In the genomic region with DNA sequence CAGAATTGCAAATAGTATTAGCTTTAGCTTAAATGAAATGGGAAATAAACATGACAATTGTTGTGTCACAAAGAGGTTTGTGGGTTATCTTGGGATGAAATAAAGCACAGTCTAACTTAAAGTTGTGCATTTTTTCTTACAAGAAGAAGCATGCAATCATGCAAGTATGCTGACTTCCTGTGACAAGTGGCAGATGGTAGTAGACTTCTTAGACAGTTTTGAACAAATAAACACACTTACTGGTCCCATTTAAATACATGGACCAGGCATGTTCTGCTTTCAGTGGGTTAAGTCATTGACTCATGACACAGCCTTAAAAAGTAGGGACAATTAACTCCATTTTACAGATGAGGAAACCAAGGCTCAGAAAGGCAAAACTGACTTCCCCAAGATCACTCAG, we compare ENCODE assay signal across 15 cellular contexts.
"Had no signal": no experiment of that assay in that cellular context is flagged by ENCODE, and none has a peak within 500 bp of the region (broad histone marks: within the 10 kb centered on the region; RNA-seq: fewer than 3 reads in every experiment).

No MANE protein-coding gene starts in this region.

- H3K4me1 ChIP-seq: prostate gland, right lobe of liver had no signal

- H3K36me3 ChIP-seq: prostate gland, right lobe of liver had no signal

- H3K4me3 Mint-ChIP-seq: activated CD4-positive, alpha-beta memory T cell treated with anti-CD3 and anti-CD28 coated beads for 36 hours; brain; dendritic cell treated with granulocyte-macrophage colony-stimulating factor and Interleukin-4, amounts not matched to agents 40 ng/mL and 50 ng/mL, for 4 days; effector memory CD8-positive, alpha-beta T cell; nephron; type B pancreatic cell had no signal

- H3K27me3 Mint-ChIP-seq: activated CD4-positive, alpha-beta memory T cell treated with anti-CD3 and anti-CD28 coated beads for 36 hours; dendritic cell treated with granulocyte-macrophage colony-stimulating factor and Interleukin-4, amounts not matched to agents 40 ng/mL and 50 ng/mL, for 4 days had no signal

- H3K9me3 ChIP-seq: prostate gland, right lobe of liver had no signal

- ATAC-seq: effector memory CD8-positive, alpha-beta T cell; right lobe of liver had no signal

- H3K9me3 Mint-ChIP-seq: activated CD4-positive, alpha-beta memory T cell treated with anti-CD3 and anti-CD28 coated beads for 36 hours; brain; dendritic cell treated with granulocyte-macrophage colony-stimulating factor and Interleukin-4, amounts not matched to agents 40 ng/mL and 50 ng/mL, for 4 days; effector memory CD8-positive, alpha-beta T cell; nephron; type B pancreatic cell had no signal

- H3K27ac ChIP-seq: prostate gland, right lobe of liver had no signal

- H3K36me3 Mint-ChIP-seq: activated CD4-positive, alpha-beta memory T cell treated with anti-CD3 and anti-CD28 coated beads for 36 hours; brain; type B pancreatic cell had no signal

- H3K27me3 ChIP-seq: right lobe of liver had no signal

- DNase-seq: activated CD4-positive, alpha-beta memory T cell treated with anti-CD3 and anti-CD28 coated beads for 36 hours; activated CD4-positive, CD25-positive, alpha-beta regulatory T cell treated with anti-CD3 and anti-CD28 coated beads, Interleukin-2, amount 50 U/mL, for 72 hours; activated naive CD4-positive, alpha-beta T cell treated with Interleukin-2 at 50 U/mL for 16 hours; amniotic stem cell; effector memory CD8-positive, alpha-beta T cell; glutamatergic neuron; mammary epithelial cell; occipital lobe; right lobe of liver; stimulated activated CD4-positive, alpha-beta T cell treated with anti-CD3 and anti-CD28 coated beads, Interleukin-12 subunit alpha, Interleukin-12 subunit beta, amount 100 ng/mL, for 4 hours had no signal

- H3K4me3 ChIP-seq: prostate gland, right lobe of liver had no signal
